Comparison of ENCODE assay signal across 26 cellular contexts in genomic region chrX:97987979-97988378, GRCh38.
"Had no signal": no experiment of that assay in that cellular context is flagged by ENCODE, and none has a peak within 500 bp of the region (broad histone marks: within the 10 kb centered on the region; RNA-seq: fewer than 3 reads in every experiment).

No MANE protein-coding gene starts in this region.

- H3K27ac ChIP-seq: brain microvascular endothelial cell, cardiac muscle cell had no signal

- H3K27me3 ChIP-seq: brain microvascular endothelial cell, cardiac muscle cell had no signal

- H3K4me3 ChIP-seq: cardiac muscle cell had no signal

- ATAC-seq: activated CD8-positive, alpha-beta memory T cell treated with anti-CD3 and anti-CD28 coated beads, Interleukin-2, amount 10 ng/mL, durations not matched to agents 7 days and 5 days; activated naive CD4-positive, alpha-beta T cell treated with anti-CD3 and anti-CD28 coated beads, Interleukin-2, amount 50 U/mL, for 72 hours; activated naive CD8-positive, alpha-beta T cell treated with anti-CD3 and anti-CD28 coated beads, Interleukin-2, amount 50 U/mL, for 24 hours; T-helper 17 cell had no signal

- H3K36me3 ChIP-seq: brain microvascular endothelial cell, cardiac muscle cell had no signal

- DNase-seq: activated B cell treated with CpG ODN at 0.5 μM for 24 hours; activated CD4-positive, alpha-beta T cell treated with anti-CD3 and anti-CD28 coated beads for 1 hour; activated CD4-positive, alpha-beta T cell treated with anti-CD3 and anti-CD28 coated beads, Interleukin-2, amount 10 ng/mL, durations not matched to agents 24 days and 14 days; activated CD4-positive, alpha-beta T cell treated with anti-CD3 and anti-CD28 coated beads, Interleukin-2, amount 50 U/mL, for 48 hours; activated CD8-positive, alpha-beta memory T cell treated with anti-CD3 and anti-CD28 coated beads, Interleukin-2, amount 10 ng/mL, durations not matched to agents 7 days and 5 days; activated effector memory CD4-positive, alpha-beta T cell treated with Interleukin-2 at 50 U/mL for 16 hours; activated naive CD4-positive, alpha-beta T cell; activated naive CD8-positive, alpha-beta T cell treated with anti-CD3 and anti-CD28 coated beads, Interleukin-2, amount 50 U/mL, for 24 hours; activated T-cell treated with anti-CD3 and anti-CD28 coated beads, Interleukin-2, amount 50 U/mL, for 24 hours; amygdala; brain microvascular endothelial cell; KBM-7; NCI-H1092; NCI-H1417; NCI-H1930; NCI-H2171 treated with DMSO at 0.1 percent for 48 hours; NCI-H226; NCI-H510A; NCI-H526 treated with DMSO at 0.1 percent for 48 hours; NCI-H82; NK-92 treated with Interleukin-12 subunit alpha and Interleukin-12 subunit beta, amount 100 ng/mL, for 24 hours; SIG-M5; T-helper 17 cell; T-helper 9 cell had no signal
